ENCODE assay signal across 8 cellular contexts in the genomic region with DNA sequence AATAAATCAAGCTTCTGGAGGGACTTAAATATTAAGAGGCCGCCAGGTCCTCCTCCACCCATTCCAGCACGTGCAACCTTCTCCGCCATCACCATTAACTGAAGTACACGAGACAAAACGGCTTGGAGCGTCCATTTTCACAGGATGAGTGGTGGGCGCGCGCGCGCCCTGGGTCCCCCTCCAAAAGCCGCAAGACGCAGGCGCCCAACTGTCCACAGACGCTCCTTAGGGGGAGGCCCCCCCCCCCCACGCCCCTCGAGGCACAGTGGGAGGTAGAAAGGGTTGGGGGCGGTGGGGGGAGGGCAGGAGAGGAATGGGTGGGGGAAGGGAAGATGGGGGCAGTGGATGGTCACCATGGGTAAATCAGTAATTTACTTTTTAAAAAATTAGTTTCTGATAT.
"Had no signal": no experiment of that assay in that cellular context is flagged by ENCODE, and none has a peak within 500 bp of the region (broad histone marks: within the 10 kb centered on the region; RNA-seq: fewer than 3 reads in every experiment).

No MANE protein-coding gene starts in this region.

- ATAC-seq: GM12878 had no signal

- H3K4me3 ChIP-seq: GM12878 had no signal

- DNase-seq: GDM1, GF-D8 had no signal

- FAIRE-seq: G401.6, GM12878, GM12891, GM12892, GM18507, GM19239 had no signal
